In genomic region chr17:3669085-3669347, GRCh38 we compare ENCODE assay signal across 8 cellular contexts. TPM values are rescaled to one million over a fixed set of nuclear protein-coding genes. Genes with fewer than 3 reads are reported as not detected.
DNase-seq lines count a peak whose midpoint lies in the region; ATAC-seq, FAIRE-seq and TF ChIP-seq lines count a peak whose summit lies in the region.

No MANE protein-coding gene starts in this region.

- H3K23me2 ChIP-seq in H1 (ENCODE audit: low read depth, low read length) = peaks cover 12% of the 10 kb centered on the region; the same call in 1 of the 2 replicates

- H3K79me2 ChIP-seq in Karpas-422 (ENCODE audit: low read length) (peaks cover 37% of the 10 kb centered on the region), H1 (ENCODE audit: control insufficient read depth in 1 of 2, insufficient read depth in 2 of 2, low read length in 2 of 2) (peaks cover 3 to 28% of the 10 kb centered on the region in 2 experiments; a peak in 3 of 4 replicates), parathyroid adenoma (peaks cover 4% of the 10 kb centered on the region)

- peak overlapping the region; percentile 99; the same call in 1 of the 2 replicates for H4K8ac ChIP-seq in H1 (ENCODE audit: extremely low read depth, insufficient read depth, low read length)

- TF ChIP-seq RAD21 in H1 (IDR thresholded peaks at IDR 0.05 in 1 of 2, conservative IDR thresholded peaks at IDR 0.05 in 1 of 2; ENCODE audit: low read depth in 2 of 2, low read length in 2 of 2) = no peak

- H3K79me1 ChIP-seq in H1 (ENCODE audit: low read depth, low read length) = peaks cover 12% of the 10 kb centered on the region

- no peak for TF ChIP-seq POLR2A in H1 (IDR thresholded peaks at IDR 0.05; ENCODE audit: control extremely low read depth in 1 of 2, low read depth in 2 of 2, low read length in 2 of 2)

- no peak overlapping the region for H2BK5ac ChIP-seq in H1 (ENCODE audit: low read depth, low read length)

- no peak overlapping the region for H3K23ac ChIP-seq in H1 (ENCODE audit: insufficient read length)

- H3K9me3 ChIP-seq in Karpas-422 (ENCODE audit: low read length) (no peaks in the 10 kb centered on the region), H1 (ENCODE audit: insufficient read depth in 2 of 2, low read depth in 1 of 2, low read length in 1 of 2) (no peaks in the 10 kb centered on the region), parathyroid adenoma (ENCODE audit: control insufficient read depth, low read length) (no peaks in the 10 kb centered on the region)

- peak; percentile 3 for ATAC-seq in GM18517 (IDR thresholded peaks at IDR 0.05; ENCODE audit: unreplicated experiment)
- no peak for ATAC-seq in HG02970 (IDR thresholded peaks at IDR 0.05; ENCODE audit: low FRiP score, unreplicated experiment)

- no peak for TF ChIP-seq EP300 in H1 (IDR thresholded peaks at IDR 0.05; ENCODE audit: borderline replicate concordance in 1 of 2, low read depth in 2 of 2, low read length in 2 of 2)

- H4K5ac ChIP-seq in H1 (ENCODE audit: insufficient read length, low read depth, low read length) = peak overlapping the region; percentile 83

- H3K4me2 ChIP-seq in Karpas-422 (ENCODE audit: low read depth, low read length, poor library complexity, severe bottlenecking) (peak overlapping the region; percentile 97), H1 (ENCODE audit: insufficient read depth in 1 of 2, low read depth in 2 of 2, low read length in 2 of 2) (peak overlapping the region; percentile 73 to 76), parathyroid adenoma (ENCODE audit: low read length) (peak overlapping the region; percentile 79)

- H3K27me3 ChIP-seq in Karpas-422 (ENCODE audit: low read length) (no peaks in the 10 kb centered on the region), H1 (replicated peaks in 1 of 4; ENCODE audit: control insufficient read depth in 3 of 4, extremely low read depth in 1 of 4, insufficient read depth in 3 of 4, low read length in 3 of 4) (no peaks in the 10 kb centered on the region), parathyroid adenoma (ENCODE audit: control insufficient read depth, insufficient read depth, low read length) (no peaks in the 10 kb centered on the region)

- in situ Hi-C loops in GM13976 (cut with MboI; ENCODE audit: low sequenced_read_pairs, unreplicated experiment) = no loop called here

- H2BK20ac ChIP-seq in H1 (ENCODE audit: low read length) = no peak overlapping the region

- H3K18ac ChIP-seq in H1 (ENCODE audit: extremely low read depth, low read length) = no peak overlapping the region; the same call in 1 of the 2 replicates

- H3K36me3 ChIP-seq in Karpas-422 (ENCODE audit: insufficient read depth, low read length) (peaks cover 7% of the 10 kb centered on the region; the same call in 1 of the 2 replicates), H1 (ENCODE audit: control insufficient read depth in 2 of 4, insufficient read depth in 4 of 4, low read length in 3 of 4) (no peaks in the 10 kb centered on the region; a peak in 1 of 8 replicates), parathyroid adenoma (ENCODE audit: control insufficient read depth, insufficient read depth, low read length) (no peaks in the 10 kb centered on the region)

- H3K4ac ChIP-seq in H1 (replicated peaks; ENCODE audit: insufficient read length, low read depth, low read length) = peak overlapping the region; percentile 81

- H2BK12ac ChIP-seq in H1 (ENCODE audit: low read depth, low read length) = no peak overlapping the region

- CTCF ChIA-PET in H1 (lab: Charles Lee; ENCODE audit: partially characterized antibody) = interaction anchor here (1.9 kb wide), 1 partner anchor 23 kb away, joined by 6 read pairs; no protein-coding TSS in a partner anchor

- no peak for FAIRE-seq in H1 (lab: Jason Lieb, UNC)

- TF ChIP-seq CTCF in H1 (IDR thresholded peaks at IDR 0.05; ENCODE audit: control extremely low read depth in 1 of 3, insufficient read depth in 1 of 3, low read depth in 1 of 3, low read length in 3 of 3) = no peak
- no peak for TF ChIP-seq CTCF in parathyroid adenoma (IDR thresholded peaks at IDR 0.05)
- TF ChIP-seq CTCF in GM13976 (IDR thresholded peaks at IDR 0.05; ENCODE audit: borderline replicate concordance, control extremely low read depth, extremely low read depth, insufficient read depth, missing control alignments) = no peak

- no peak overlapping the region for H2BK120ac ChIP-seq in H1 (replicated peaks; ENCODE audit: low read depth, low read length)

- H3K56ac ChIP-seq in H1 (replicated peaks; ENCODE audit: insufficient read length, low read depth, low read length) = peak overlapping the region; percentile 88

- H3K27ac ChIP-seq in Karpas-422 (ENCODE audit: low read length) (peak overlapping the region; percentile 60), H1 (ENCODE audit: low read depth, low read length) (peak overlapping the region; percentile 90), parathyroid adenoma (peak overlapping the region; percentile 74)

- H2AK5ac ChIP-seq in H1 (ENCODE audit: low read depth, low read length) = no peak overlapping the region

- no peak overlapping the region for H3K14ac ChIP-seq in H1 (ENCODE audit: insufficient read length)

- DNase-seq in Karpas-422 (no peak), H1 (ENCODE audit: low read depth in 1 of 2, low spot score in 2 of 2) (no peak), AG20443 (ENCODE audit: low spot score) (no peak), NAMALWA (ENCODE audit: low spot score) (no peak), GM13976 (ENCODE audit: low spot score) (no peak)

- peak overlapping the region; percentile 74; the same call in 1 of the 2 replicates for H2AFZ ChIP-seq in Karpas-422 (ENCODE audit: low read length)
- no peak overlapping the region for H2AFZ ChIP-seq in H1 (ENCODE audit: low read length)
- H2AFZ ChIP-seq in parathyroid adenoma = peak overlapping the region; percentile 87

- no peaks in the 10 kb centered on the region for H3K9me2 ChIP-seq in Karpas-422 (replicated peaks; ENCODE audit: insufficient read depth, low read length)

- H3K4me3 ChIP-seq in Karpas-422 (ENCODE audit: low read length) (peak overlapping the region; percentile 97), H1 (ENCODE audit: extremely low read depth in 1 of 4, insufficient read depth in 2 of 4, low read depth in 3 of 4, low read length in 4 of 4) (peak overlapping the region; percentile 79 to 94 (median 84)), parathyroid adenoma (ENCODE audit: low read depth, low read length) (peak overlapping the region; percentile 95)

- 2% methylated on average over 32 of the region's 32 CpGs; no CpG with 5 or more reads in 1 of the 2 experiments for WGBS in H1 (ENCODE audit: extremely low coverage in 1 of 2, insufficient coverage in 1 of 2, insufficient read length in 1 of 2, insufficient replicate concordance in 2 of 2, low coverage in 1 of 2, low lambda C conversion rate in 2 of 2, missing lambda C conversion rate in 1 of 2), 2 experiments

- POLR2A ChIA-PET in H1 (lab: Charles Lee; ENCODE audit: partially characterized antibody) = interaction anchor here (0.9 to 12.7 kb wide), 8 partner anchors 9 to 77 kb away, joined by 3 to 194 read pairs (median 6); partner anchors contain the start of genes CTNS, HASPIN, P2RX5 and SHPK

- H3K4me1 ChIP-seq in Karpas-422 (ENCODE audit: low read length) (peaks cover 22% of the 10 kb centered on the region), H1 (replicated peaks in 1 of 4; ENCODE audit: control insufficient read depth in 3 of 4, insufficient read depth in 4 of 4, low read length in 3 of 4) (peaks cover 3 to 7% (median 5%) of the 10 kb centered on the region in 4 experiments), parathyroid adenoma (no peaks in the 10 kb centered on the region)

- no peak overlapping the region for H4K91ac ChIP-seq in H1 (replicated peaks; ENCODE audit: insufficient read length, low read length)

- H4K20me1 ChIP-seq in Karpas-422 (ENCODE audit: insufficient read depth, low read depth, low read length) (no peaks in the 10 kb centered on the region; the same call in 1 of the 2 replicates), H1 (replicated peaks in 1 of 2; ENCODE audit: control insufficient read depth in 1 of 2, insufficient read depth in 2 of 2, low read length in 2 of 2) (peaks cover 0 to 7% of the 10 kb centered on the region in 2 experiments)

- H3K9ac ChIP-seq in Karpas-422 (ENCODE audit: low read length) = peak overlapping the region; percentile 96
- H3K9ac ChIP-seq in H1 (replicated peaks in 1 of 4; ENCODE audit: extremely low read depth in 1 of 4, low read depth in 3 of 4, low read length in 3 of 4) = peak overlapping the region; percentile 91 to 95 (median 93)
- peak overlapping the region; percentile 51 for H3K9ac ChIP-seq in parathyroid adenoma

- no peak overlapping the region for H2BK15ac ChIP-seq in H1 (ENCODE audit: low read length)

RNA-seq across cellular contexts. Expression of gene EMC6, which starts 0.4 kb away (rescaled TPM):
- total RNA-seq in Karpas-422 (2014; rRNA removed; shearing (Covaris generic); ENCODE audit: low replicate concordance) = 21.0 and 34.2 TPM in 2 replicates
- total RNA-seq in H1 (2021; fragmentation: NEBNext Ultra II Directional; extraction: Animal tissue kit (Norgen Biotek cat#: 25700)) = 81.5 and 86.5 TPM in 2 replicates
- polyA plus RNA-seq in H1 (2011; rRNA removed) = 193 and 201 TPM in 2 replicates
- polyA plus RNA-seq in H1 (2011; cell fraction: cytosol; rRNA removed) = 142 TPM
- 66.9 TPM for polyA plus RNA-seq in H1 (2011; cell fraction: nucleus; rRNA removed)
- polyA plus RNA-seq in H1 (2012, experiment 1 of 2) = 63.1 to 87.1 TPM (median 69.6 TPM) in 4 replicates
- 188 TPM for polyA plus RNA-seq in H1 (2012, experiment 2 of 2)
- polyA plus RNA-seq in H1 (2013, experiment 1 of 2) = 195 TPM
- 204 TPM for polyA plus RNA-seq in H1 (2013, experiment 2 of 2)
- 7.8 and 11.7 TPM in 2 replicates for polyA minus RNA-seq in H1 (2011; rRNA and poly(A)+ RNA removed)
- polyA minus RNA-seq in H1 (2011; cell fraction: cytosol; rRNA and poly(A)+ RNA removed) = 45.8 TPM
- 29.2 TPM for polyA minus RNA-seq in H1 (2011; cell fraction: nucleus; rRNA and poly(A)+ RNA removed)

RNA-seq across cellular contexts. Expression of gene TAX1BP3, which starts 0.6 kb away (rescaled TPM):
- total RNA-seq in Karpas-422 (2014; rRNA removed; shearing (Covaris generic); ENCODE audit: low replicate concordance) = 31.5 and 39.5 TPM in 2 replicates
- total RNA-seq in H1 (2021; fragmentation: NEBNext Ultra II Directional; extraction: Animal tissue kit (Norgen Biotek cat#: 25700)) = 81.8 and 83.5 TPM in 2 replicates
- 65.3 and 87.8 TPM in 2 replicates for polyA plus RNA-seq in H1 (2011; rRNA removed)
- polyA plus RNA-seq in H1 (2011; cell fraction: cytosol; rRNA removed) = 57.7 TPM
- polyA plus RNA-seq in H1 (2011; cell fraction: nucleus; rRNA removed) = 65.3 TPM
- 52.0 to 62.8 TPM (median 59.9 TPM) in 4 replicates for polyA plus RNA-seq in H1 (2012, experiment 1 of 2)
- 59.4 TPM for polyA plus RNA-seq in H1 (2012, experiment 2 of 2)
- polyA plus RNA-seq in H1 (2013, experiment 1 of 2) = 43.5 TPM
- polyA plus RNA-seq in H1 (2013, experiment 2 of 2) = 41.3 TPM
- 24.4 and 26.0 TPM in 2 replicates for polyA minus RNA-seq in H1 (2011; rRNA and poly(A)+ RNA removed)
- polyA minus RNA-seq in H1 (2011; cell fraction: cytosol; rRNA and poly(A)+ RNA removed) = 40.2 TPM
- polyA minus RNA-seq in H1 (2011; cell fraction: nucleus; rRNA and poly(A)+ RNA removed) = 31.9 TPM

RNA-seq across cellular contexts. Expression of gene P2RX5, which starts 26.9 kb away (rescaled TPM):
- total RNA-seq in Karpas-422 (2014; rRNA removed; shearing (Covaris generic); ENCODE audit: low replicate concordance) = 60.4 and 86.1 TPM in 2 replicates
- total RNA-seq in H1 (2021; fragmentation: NEBNext Ultra II Directional; extraction: Animal tissue kit (Norgen Biotek cat#: 25700)) = 15.5 and 15.6 TPM in 2 replicates
- polyA plus RNA-seq in H1 (2011; rRNA removed) = 12.0 and 14.2 TPM in 2 replicates
- 11.7 TPM for polyA plus RNA-seq in H1 (2011; cell fraction: cytosol; rRNA removed)
- polyA plus RNA-seq in H1 (2011; cell fraction: nucleus; rRNA removed) = 16.5 TPM
- 12.6 to 18.3 TPM (median 15.5 TPM) in 4 replicates for polyA plus RNA-seq in H1 (2012, experiment 1 of 2)
- polyA plus RNA-seq in H1 (2012, experiment 2 of 2) = 17.0 TPM
- 9.6 TPM for polyA plus RNA-seq in H1 (2013, experiment 1 of 2)
- 10.6 TPM for polyA plus RNA-seq in H1 (2013, experiment 2 of 2)
- 11.4 and 14.2 TPM in 2 replicates for polyA minus RNA-seq in H1 (2011; rRNA and poly(A)+ RNA removed)
- 6.0 TPM for polyA minus RNA-seq in H1 (2011; cell fraction: cytosol; rRNA and poly(A)+ RNA removed)
- 6.3 TPM for polyA minus RNA-seq in H1 (2011; cell fraction: nucleus; rRNA and poly(A)+ RNA removed)

RNA-seq across cellular contexts. Expression of gene CTNS, which starts 32.5 kb away (rescaled TPM):
- 21.1 and 27.3 TPM in 2 replicates for total RNA-seq in Karpas-422 (2014; rRNA removed; shearing (Covaris generic); ENCODE audit: low replicate concordance)
- total RNA-seq in H1 (2021; fragmentation: NEBNext Ultra II Directional; extraction: Animal tissue kit (Norgen Biotek cat#: 25700)) = 12.9 and 16.4 TPM in 2 replicates
- polyA plus RNA-seq in H1 (2011; rRNA removed) = 11.6 and 13.1 TPM in 2 replicates
- 11.9 TPM for polyA plus RNA-seq in H1 (2011; cell fraction: cytosol; rRNA removed)
- 22.3 TPM for polyA plus RNA-seq in H1 (2011; cell fraction: nucleus; rRNA removed)
- 13.0 to 16.4 TPM (median 15.1 TPM) in 4 replicates for polyA plus RNA-seq in H1 (2012, experiment 1 of 2)
- 19.1 TPM for polyA plus RNA-seq in H1 (2012, experiment 2 of 2)
- 22.0 TPM for polyA plus RNA-seq in H1 (2013, experiment 1 of 2)
- 21.1 TPM for polyA plus RNA-seq in H1 (2013, experiment 2 of 2)
- polyA minus RNA-seq in H1 (2011; rRNA and poly(A)+ RNA removed) = 12.1 and 12.4 TPM in 2 replicates
- 6.5 TPM for polyA minus RNA-seq in H1 (2011; cell fraction: cytosol; rRNA and poly(A)+ RNA removed)
- polyA minus RNA-seq in H1 (2011; cell fraction: nucleus; rRNA and poly(A)+ RNA removed) = 13.1 TPM

RNA-seq across cellular contexts. Expression of gene SHPK, which starts 33.0 kb away (rescaled TPM):
- 5.4 and 11.6 TPM in 2 replicates for total RNA-seq in Karpas-422 (2014; rRNA removed; shearing (Covaris generic); ENCODE audit: low replicate concordance)
- total RNA-seq in H1 (2021; fragmentation: NEBNext Ultra II Directional; extraction: Animal tissue kit (Norgen Biotek cat#: 25700)) = 36.7 and 37.3 TPM in 2 replicates
- polyA plus RNA-seq in H1 (2011; rRNA removed) = 28.6 and 35.5 TPM in 2 replicates
- polyA plus RNA-seq in H1 (2011; cell fraction: cytosol; rRNA removed) = 31.3 TPM
- 30.6 TPM for polyA plus RNA-seq in H1 (2011; cell fraction: nucleus; rRNA removed)
- 23.2 to 29.6 TPM (median 26.8 TPM) in 4 replicates for polyA plus RNA-seq in H1 (2012, experiment 1 of 2)
- polyA plus RNA-seq in H1 (2012, experiment 2 of 2) = 30.1 TPM
- 17.8 TPM for polyA plus RNA-seq in H1 (2013, experiment 1 of 2)
- 18.5 TPM for polyA plus RNA-seq in H1 (2013, experiment 2 of 2)
- 52.4 and 60.5 TPM in 2 replicates for polyA minus RNA-seq in H1 (2011; rRNA and poly(A)+ RNA removed)
- polyA minus RNA-seq in H1 (2011; cell fraction: cytosol; rRNA and poly(A)+ RNA removed) = 28.8 TPM
- polyA minus RNA-seq in H1 (2011; cell fraction: nucleus; rRNA and poly(A)+ RNA removed) = 26.7 TPM
